1 cellular context compared by ENCODE assay signal in genomic region chr9:127567898-127568617, GRCh38.
TF ChIP-seq lines count a peak whose summit lies in the region.

No MANE protein-coding gene starts in this region.

TF ChIP-seq in WTC11, 78 proteins besides CTCF, POLR2A, EP300 and RAD21 (continued from another document):
- TF ChIP-seq ERG (CRISPR knock-in tag; IDR thresholded peaks at IDR 0.05), result no peak
- TF ChIP-seq ESRRA (CRISPR knock-in tag; IDR thresholded peaks at IDR 0.05; ENCODE audit: borderline replicate concordance), result no peak
- TF ChIP-seq STAT6 (CRISPR knock-in tag; conservative IDR thresholded peaks at IDR 0.05; ENCODE audit: low read depth), result no peak
- TF ChIP-seq AFF4 (CRISPR knock-in tag; IDR thresholded peaks at IDR 0.05; ENCODE audit: borderline replicate concordance), result no peak
- TF ChIP-seq EMX1 (CRISPR knock-in tag; IDR thresholded peaks at IDR 0.05), result no peak
- TF ChIP-seq CREM (CRISPR knock-in tag; IDR thresholded peaks at IDR 0.05), result no peak
